In genomic region chr16:56603589-56603988, GRCh38 we compare ENCODE assay signal across 1 cellular context.
TF ChIP-seq lines count a peak whose summit lies in the region.

No MANE protein-coding gene starts in this region.

TF ChIP-seq in GM12878, 131 proteins besides CTCF, POLR2A, EP300 and RAD21:
- TF ChIP-seq EZH2 (IDR thresholded peaks at IDR 0.05; ENCODE audit: borderline replicate concordance, control insufficient read depth, low read depth, low read length) (no peak), SMC3 (IDR thresholded peaks at IDR 0.05; ENCODE audit: borderline replicate concordance, low read length) (peak; percentile 42; the same call in 1 of the 2 replicates), PKNOX1 (IDR thresholded peaks at IDR 0.05) (peak; percentile 36; the same call in 1 of the 2 replicates)
TF ChIP-seq in GM12878: peak in this region for 2.
